ENCODE assay signal across 22 cellular contexts in genomic region chr20:36881331-36881730, GRCh38. TPM values are rescaled to one million over a fixed set of nuclear protein-coding genes. Genes with fewer than 3 reads are reported as not detected.
DNase-seq lines count a peak whose midpoint lies in the region; ATAC-seq and TF ChIP-seq lines count a peak whose summit lies in the region.
"Had no signal": no experiment of that assay in that cellular context is flagged by ENCODE, and none has a peak within 500 bp of the region (broad histone marks: within the 10 kb centered on the region; RNA-seq: fewer than 3 reads in every experiment).

No MANE protein-coding gene starts in this region.

- no peak overlapping the region for H4K5ac ChIP-seq in H9 (ENCODE audit: insufficient read length, low read depth, low read length)

- H3K4me3 Mint-ChIP-seq in activated CD4-positive, alpha-beta T cell treated with anti-CD3 and anti-CD28 coated beads, Interleukin-2, amount 10 ng/mL, durations not matched to agents 24 days and 14 days, result no peak overlapping the region
- peak overlapping the region; percentile 7 for H3K4me3 Mint-ChIP-seq in activated T-helper 17 cell treated with anti-CD3 and anti-CD28 coated beads, Interleukin-2, amount 50 U/mL, for 72 hours
- H3K4me3 Mint-ChIP-seq in H9, result no peak overlapping the region
- H3K4me3 Mint-ChIP-seq: CD8-positive, alpha-beta T cell had no signal

- no peak overlapping the region for H3K18ac ChIP-seq in H9 (ENCODE audit: insufficient read length, low read depth, low read length)

- no peak overlapping the region for H2BK20ac ChIP-seq in H9 (ENCODE audit: low read depth, low read length, poor library complexity, severe bottlenecking)

- H2BK120ac ChIP-seq in H9 (ENCODE audit: low read depth, low read length, poor library complexity, severe bottlenecking), result no peak overlapping the region

- no peak overlapping the region for H3K9ac ChIP-seq in H9 (ENCODE audit: extremely low read depth, insufficient read length, low read length)

- H3K79me2 ChIP-seq in H9 (ENCODE audit: insufficient read depth, low read length), result no peaks in the 10 kb centered on the region

- H3K27ac ChIP-seq in spleen (no peak overlapping the region), H9 (ENCODE audit: insufficient read length, low read depth, low read length) (no peak overlapping the region)

- intact Hi-C loops in activated CD4-positive, alpha-beta T cell treated with anti-CD3 and anti-CD28 coated beads, Interleukin-2, amount 10 ng/mL, durations not matched to agents 24 days and 14 days (cut with micrococcal nuclease), result no loop called here
- intact Hi-C loops in spleen (cut with DNase I; ENCODE audit: low total_unique reads), result no loop called here

- ATAC-seq in activated T-helper 17 cell treated with anti-CD3 and anti-CD28 coated beads, Interleukin-2, amount 50 U/mL, for 72 hours (replicated peaks), result no peak
- ATAC-seq: CD8-positive, alpha-beta T cell; Right ventricle myocardium inferior had no signal

- H3K27me3 Mint-ChIP-seq in activated CD4-positive, alpha-beta T cell treated with anti-CD3 and anti-CD28 coated beads, Interleukin-2, amount 10 ng/mL, durations not matched to agents 24 days and 14 days, result no peaks in the 10 kb centered on the region
- no peaks in the 10 kb centered on the region for H3K27me3 Mint-ChIP-seq in activated T-helper 17 cell treated with anti-CD3 and anti-CD28 coated beads, Interleukin-2, amount 50 U/mL, for 72 hours
- H3K27me3 Mint-ChIP-seq in H9 (ENCODE audit: low read depth), result peaks cover 7% of the 10 kb centered on the region; the same call in 1 of the 2 replicates

- H3K27me3 ChIP-seq in spleen (replicated peaks in 1 of 7) (no peaks in the 10 kb centered on the region), H9 (ENCODE audit: insufficient read depth, low read length) (no peaks in the 10 kb centered on the region)

- H2AK5ac ChIP-seq in H9 (ENCODE audit: insufficient read length, low read length), result no peak overlapping the region

- no peak overlapping the region for H2BK12ac ChIP-seq in H9 (ENCODE audit: insufficient read length, low read depth, low read length)

- no peak overlapping the region for H3K23ac ChIP-seq in H9 (ENCODE audit: insufficient read length, low read depth, low read length)

- TF ChIP-seq CTCF in spleen (IDR thresholded peaks at IDR 0.05 in 8 of 11, conservative IDR thresholded peaks at IDR 0.05 in 3 of 11) (no peak), H9 (conservative IDR thresholded peaks at IDR 0.05) (no peak)

- no peak overlapping the region for H4K8ac ChIP-seq in H9 (replicated peaks; ENCODE audit: insufficient read length, low read depth, low read length)

- no peaks in the 10 kb centered on the region for H3K79me1 ChIP-seq in H9 (ENCODE audit: insufficient read depth, low read depth, low read length, poor library complexity, severe bottlenecking)

- no peak overlapping the region for H3K4me2 ChIP-seq in H9 (ENCODE audit: insufficient read depth, insufficient read length, low read length)

- peaks cover 3% of the 10 kb centered on the region for H3K4me1 Mint-ChIP-seq in activated CD4-positive, alpha-beta T cell treated with anti-CD3 and anti-CD28 coated beads, Interleukin-2, amount 10 ng/mL, durations not matched to agents 24 days and 14 days
- H3K4me1 Mint-ChIP-seq in activated T-helper 17 cell treated with anti-CD3 and anti-CD28 coated beads, Interleukin-2, amount 50 U/mL, for 72 hours, result peaks cover 12% of the 10 kb centered on the region
- peaks cover 0 to 5% of the 10 kb centered on the region in 2 experiments; a peak in 1 of 4 replicates for H3K4me1 Mint-ChIP-seq in H9

- H3K4ac ChIP-seq in H9 (ENCODE audit: low read depth, low read length), result no peak overlapping the region

- H3K56ac ChIP-seq in H9 (ENCODE audit: insufficient read length, low read depth, low read length), result no peak overlapping the region

- no peak overlapping the region for H3K4me3 ChIP-seq in spleen

- H4K91ac ChIP-seq in H9 (ENCODE audit: insufficient read length, low read depth, low read length), result no peak overlapping the region

- H3T11ph ChIP-seq in H9 (ENCODE audit: low read length), result no peak overlapping the region

- H3K23me2 ChIP-seq in H9 (ENCODE audit: insufficient read length, low read depth, low read length, poor library complexity, severe bottlenecking), result no peaks in the 10 kb centered on the region

- H3K9me3 ChIP-seq in spleen (no peaks in the 10 kb centered on the region), H9 (ENCODE audit: control insufficient read depth, low read depth, low read length) (no peaks in the 10 kb centered on the region)

- no peaks in the 10 kb centered on the region for H3K9me3 Mint-ChIP-seq in activated CD4-positive, alpha-beta T cell treated with anti-CD3 and anti-CD28 coated beads, Interleukin-2, amount 10 ng/mL, durations not matched to agents 24 days and 14 days
- no peaks in the 10 kb centered on the region for H3K9me3 Mint-ChIP-seq in activated T-helper 17 cell treated with anti-CD3 and anti-CD28 coated beads, Interleukin-2, amount 50 U/mL, for 72 hours
- no peaks in the 10 kb centered on the region for H3K9me3 Mint-ChIP-seq in H9
- H3K9me3 Mint-ChIP-seq: CD8-positive, alpha-beta T cell had no signal

- WGBS in spleen, 5 donors, result 89 to 95% (median 90%) methylated on average over 16 of the region's 16 CpGs
- WGBS in H9 (ENCODE audit: extremely low coverage, insufficient read length, low lambda C conversion rate), result no CpG with 5 or more reads among the region's 16 CpGs

- H2BK5ac ChIP-seq in H9 (ENCODE audit: insufficient read length, low read length), result no peak overlapping the region

- H3K27ac Mint-ChIP-seq in activated CD4-positive, alpha-beta T cell treated with anti-CD3 and anti-CD28 coated beads, Interleukin-2, amount 10 ng/mL, durations not matched to agents 24 days and 14 days, result peak overlapping the region; percentile 11
- peak overlapping the region; percentile 77 for H3K27ac Mint-ChIP-seq in activated T-helper 17 cell treated with anti-CD3 and anti-CD28 coated beads, Interleukin-2, amount 50 U/mL, for 72 hours
- H3K27ac Mint-ChIP-seq in H9, result no peak overlapping the region; a peak in 1 of 7 replicates
- H3K27ac Mint-ChIP-seq: CD8-positive, alpha-beta T cell had no signal

- no peaks in the 10 kb centered on the region for H3K36me3 ChIP-seq in spleen

- H3K14ac ChIP-seq in H9 (ENCODE audit: insufficient read depth, low read length), result no peak overlapping the region

- H4K20me1 ChIP-seq in H9 (ENCODE audit: control insufficient read depth, insufficient read depth, insufficient read length), result no peaks in the 10 kb centered on the region

- no peak overlapping the region for H2AFZ ChIP-seq in H9 (ENCODE audit: low read length)

- TF ChIP-seq POLR2A in spleen (IDR thresholded peaks at IDR 0.05), result no peak

- no peaks in the 10 kb centered on the region for H3K36me3 Mint-ChIP-seq in activated CD4-positive, alpha-beta T cell treated with anti-CD3 and anti-CD28 coated beads, Interleukin-2, amount 10 ng/mL, durations not matched to agents 24 days and 14 days (ENCODE audit: low read depth)
- no peaks in the 10 kb centered on the region for H3K36me3 Mint-ChIP-seq in activated T-helper 17 cell treated with anti-CD3 and anti-CD28 coated beads, Interleukin-2, amount 50 U/mL, for 72 hours (ENCODE audit: low read depth)
- no peaks in the 10 kb centered on the region; a peak in 1 of 7 replicates for H3K36me3 Mint-ChIP-seq in H9 (ENCODE audit: insufficient read depth in 1 of 3, low read depth in 3 of 3)
- H3K36me3 Mint-ChIP-seq: CD8-positive, alpha-beta T cell had no signal

- DNase-seq in activated CD4-positive, alpha-beta T cell treated with anti-CD3 and anti-CD28 coated beads, Interleukin-2, amount 10 ng/mL, durations not matched to agents 24 days and 14 days, result no peak
- DNase-seq in activated CD4-positive, alpha-beta T cell treated with anti-CD3 and anti-CD28 coated beads, Interleukin-2, amount 50 U/mL, for 4 hours, result no peak
- peak; percentile 79 for DNase-seq in left kidney (ENCODE audit: low read depth, low spot score)
- peak; percentile 32 for DNase-seq in spleen
- no peak for DNase-seq in NCI-H774 (lab: John Stamatoyannopoulos, UW)
- DNase-seq in H9, result no peak
- DNase-seq in NCI-H2227 (lab: John Stamatoyannopoulos, UW; ENCODE audit: unreplicated experiment), result no peak
- DNase-seq: 8988T; C1 segment of cervical spinal cord; CD8-positive, alpha-beta T cell; GDM1; Kasumi-1; NCI-H1417; NCI-H1694 treated with DMSO at 0.1 percent for 48 hours; NCI-H2081 treated with DMSO at 0.1 percent for 48 hours; NCI-H748 treated with DMSO at 0.1 percent for 48 hours had no signal

- no peaks in the 10 kb centered on the region for H3K4me1 ChIP-seq in spleen
- no peaks in the 10 kb centered on the region; the same call in 1 of the 2 replicates for H3K4me1 ChIP-seq in H9 (ENCODE audit: insufficient read depth, low read length)

- H2BK15ac ChIP-seq in H9 (ENCODE audit: low read depth, low read length), result no peak overlapping the region

RNA-seq across cellular contexts. Expression of gene TLDC2, which starts 5.4 kb away (rescaled TPM):
- total RNA-seq in activated CD4-positive, alpha-beta T cell treated with anti-CD3 and anti-CD28 coated beads, Interleukin-2, amount 10 ng/mL, durations not matched to agents 24 days and 14 days, result not detected in 2 replicates
- not detected for total RNA-seq in activated T-helper 17 cell treated with anti-CD3 and anti-CD28 coated beads, Interleukin-2, amount 50 U/mL, for 72 hours
- total RNA-seq in spleen (not detected), H9 (2021) (0.11 TPM in 1 of 2 replicates, not detected in the other)
- polyA plus RNA-seq in spleen, result under 1 TPM; 0.05 to 0.16 (median 0.11) TPM
- total RNA-seq: CD8-positive, alpha-beta T cell; MCF 10A; NCI-H460; OCI-LY7; Right ventricle myocardium inferior; SK-MEL-5 had no signal

Comparison
In these comparisons a context has a peak if more than half of its experiments do, and no peak if none do; other contexts are left out.
1. DNase-seq: peak in left kidney (single experiment) and spleen (single experiment); none in activated CD4-positive, alpha-beta T cell treated with anti-CD3 and anti-CD28 coated beads, Interleukin-2, amount 10 ng/mL, durations not matched to agents 24 days and 14 days (single experiment), activated CD4-positive, alpha-beta T cell treated with anti-CD3 and anti-CD28 coated beads, Interleukin-2, amount 50 U/mL, for 4 hours (0 of 2), NCI-H774 (single experiment), H9 (single experiment) and NCI-H2227 (single experiment).
2. H3K27ac Mint-ChIP-seq: peak in activated CD4-positive, alpha-beta T cell treated with anti-CD3 and anti-CD28 coated beads, Interleukin-2, amount 10 ng/mL, durations not matched to agents 24 days and 14 days (single experiment) and activated T-helper 17 cell treated with anti-CD3 and anti-CD28 coated beads, Interleukin-2, amount 50 U/mL, for 72 hours (single experiment); none in H9 (0 of 3).